In the genomic region with DNA sequence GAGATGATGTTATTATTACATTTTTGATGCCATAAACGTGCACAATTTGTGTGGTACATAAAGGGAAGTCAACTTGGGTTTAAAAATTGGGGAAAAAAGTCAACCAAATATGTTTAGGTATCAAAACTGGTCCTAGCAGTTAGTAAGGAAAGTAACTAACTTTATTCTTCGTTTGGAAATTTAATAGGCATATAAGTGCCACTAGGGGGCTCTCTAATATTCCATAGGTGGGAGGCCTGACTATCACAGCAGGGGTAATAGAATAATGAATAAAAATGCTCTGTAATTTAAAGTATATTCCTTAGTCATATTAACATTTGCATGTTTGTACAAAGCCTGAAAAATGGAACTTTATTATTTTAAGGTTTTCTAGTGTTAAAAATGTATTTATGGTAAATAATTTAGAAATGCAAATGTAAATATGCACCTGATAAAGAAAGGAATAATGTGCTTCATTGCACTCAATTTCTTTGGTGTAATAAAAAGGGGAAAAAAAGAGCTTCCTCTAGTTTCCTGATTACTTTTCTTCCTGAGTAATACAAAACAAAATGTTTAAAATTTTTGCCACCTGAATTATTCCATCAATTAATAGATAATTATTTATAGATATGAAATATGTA, we compare ENCODE assay signal across 8 cellular contexts.
DNase-seq lines count a peak whose midpoint lies in the region; ATAC-seq and TF ChIP-seq lines count a peak whose summit lies in the region.

No MANE protein-coding gene starts in this region.

- TF ChIP-seq POLR2A in transverse colon (IDR thresholded peaks at IDR 0.05), result no peak

- no peaks in the 10 kb centered on the region for H3K9me3 ChIP-seq in T-helper 17 cell (ENCODE audit: control insufficient read depth, low read length, poor library complexity, severe bottlenecking)
- no peaks in the 10 kb centered on the region for H3K9me3 ChIP-seq in transverse colon

- H3K36me3 Mint-ChIP-seq in T-helper 17 cell (ENCODE audit: low read depth), result no peaks in the 10 kb centered on the region
- no peaks in the 10 kb centered on the region for H3K36me3 Mint-ChIP-seq in activated T-cell treated with anti-CD3 and anti-CD28 coated beads, Interleukin-2, amount 50 U/mL, for 72 hours (ENCODE audit: insufficient read depth in 2 of 2)

- 0 to 8% methylated on average over 2 of the region's 2 CpGs for WGBS in transverse colon (ENCODE audit: low coverage in 1 of 2), 2 donors

- DNase-seq in DMS 273 (lab: John Stamatoyannopoulos, UW; ENCODE audit: unreplicated experiment) (peak; percentile 84), LNCaP clone FGC (ENCODE audit: low read depth) (no peak), T-helper 17 cell (no peak), hepatic stellate cell (ENCODE audit: low spot score) (peak; percentile 9), transverse colon (no peak)
- no peak for DNase-seq in activated T-cell treated with anti-CD3 and anti-CD28 coated beads, Interleukin-2, amount 50 U/mL, for 72 hours

- no peaks in the 10 kb centered on the region for H3K4me1 ChIP-seq in transverse colon

- H3K27me3 ChIP-seq in transverse colon, result no peaks in the 10 kb centered on the region

- ATAC-seq in GM18907 (IDR thresholded peaks at IDR 0.05; ENCODE audit: unreplicated experiment) (peak; percentile 63), T-helper 17 cell (peak; percentile 46), GM19467 (IDR thresholded peaks at IDR 0.05; ENCODE audit: unreplicated experiment) (no peak)
- no peak for ATAC-seq in activated T-cell treated with anti-CD3 and anti-CD28 coated beads, Interleukin-2, amount 50 U/mL, for 72 hours (replicated peaks in 1 of 2)

- H3K36me3 ChIP-seq in transverse colon, result no peaks in the 10 kb centered on the region

- intact Hi-C loops in transverse colon (cut with DNase I; ENCODE audit: low total_unique reads), result no loop called here

- no peak overlapping the region for H3K27ac Mint-ChIP-seq in T-helper 17 cell
- no peak overlapping the region for H3K27ac Mint-ChIP-seq in activated T-cell treated with anti-CD3 and anti-CD28 coated beads, Interleukin-2, amount 50 U/mL, for 72 hours

- H3K27ac ChIP-seq in transverse colon, result no peak overlapping the region

- H3K4me3 ChIP-seq in LNCaP clone FGC (ENCODE audit: low read depth, low read length) (no peak overlapping the region), transverse colon (no peak overlapping the region)

- no peaks in the 10 kb centered on the region for H3K9me3 Mint-ChIP-seq in activated T-cell treated with anti-CD3 and anti-CD28 coated beads, Interleukin-2, amount 50 U/mL, for 72 hours

- H3K27me3 Mint-ChIP-seq in T-helper 17 cell, result peaks cover 5% of the 10 kb centered on the region
- peaks cover 15% of the 10 kb centered on the region for H3K27me3 Mint-ChIP-seq in activated T-cell treated with anti-CD3 and anti-CD28 coated beads, Interleukin-2, amount 50 U/mL, for 72 hours (ENCODE audit: low read depth)

- TF ChIP-seq EP300 in transverse colon (IDR thresholded peaks at IDR 0.05; ENCODE audit: low read depth), result no peak

- H3K4me3 Mint-ChIP-seq in T-helper 17 cell, result no peak overlapping the region
- H3K4me3 Mint-ChIP-seq in activated T-cell treated with anti-CD3 and anti-CD28 coated beads, Interleukin-2, amount 50 U/mL, for 72 hours, result no peak overlapping the region

- peaks cover 1% of the 10 kb centered on the region for H3K4me1 Mint-ChIP-seq in T-helper 17 cell
- H3K4me1 Mint-ChIP-seq in activated T-cell treated with anti-CD3 and anti-CD28 coated beads, Interleukin-2, amount 50 U/mL, for 72 hours (ENCODE audit: low read depth), result no peaks in the 10 kb centered on the region

- TF ChIP-seq CTCF in LNCaP clone FGC (IDR thresholded peaks at IDR 0.05; ENCODE audit: control insufficient read depth, extremely low read depth, insufficient read depth), result peak; percentile 63
- peak; percentile 39 to 74 (median 72) for TF ChIP-seq CTCF in transverse colon (IDR thresholded peaks at IDR 0.05)

- in situ Hi-C loops in transverse colon (cut with MboI; ENCODE audit: low pct_ligation_motif_present in 1 of 4, low pct_unique_long_range_greater_than_20kb in 1 of 4, low sequenced_read_pairs in 3 of 4), result no loop called here

Comparison
In these comparisons a context has a peak if more than half of its experiments do, and no peak if none do; other contexts are left out.
1. DNase-seq: peak in DMS 273 (single experiment) and hepatic stellate cell (single experiment); none in LNCaP clone FGC (single experiment), T-helper 17 cell (0 of 3), transverse colon (single experiment) and activated T-cell treated with anti-CD3 and anti-CD28 coated beads, Interleukin-2, amount 50 U/mL, for 72 hours (0 of 2).
2. ATAC-seq: peak in GM18907 (single experiment) and T-helper 17 cell (single experiment); none in activated T-cell treated with anti-CD3 and anti-CD28 coated beads, Interleukin-2, amount 50 U/mL, for 72 hours (0 of 2) and GM19467 (single experiment).